ENCODE assay signal across 24 cellular contexts in genomic region chr9:104899759-104900247, GRCh38.
"Had no signal": no experiment of that assay in that cellular context is flagged by ENCODE, and none has a peak within 500 bp of the region (broad histone marks: within the 10 kb centered on the region; RNA-seq: fewer than 3 reads in every experiment).

No MANE protein-coding gene starts in this region.

- H3K36me3 ChIP-seq: breast epithelium, neural progenitor cell, WERI-Rb-1 had no signal

- H3K9me3 Mint-ChIP-seq: activated naive CD8-positive, alpha-beta T cell treated with anti-CD3 and anti-CD28 coated beads, Interleukin-2, amount 10 ng/mL, durations not matched to agents 7 days and 5 days; activated T-cell treated with anti-CD3 and anti-CD28 coated beads, Interleukin-2, amount 50 U/mL, for 24 hours; activated T-helper 17 cell treated with anti-CD3 and anti-CD28 coated beads, Interleukin-2, amount 50 U/mL, for 72 hours; central memory CD8-positive, alpha-beta T cell; naive thymus-derived CD8-positive, alpha-beta T cell; neural progenitor cell; stimulated activated naive CD8-positive, alpha-beta T cell treated with anti-CD3 and anti-CD28 coated beads, Interleukin-15, Interleukin-2, amounts not matched to agents 100 ng/mL and 50 ng/mL, for 24 hours had no signal

- H3K4me3 Mint-ChIP-seq: activated naive CD8-positive, alpha-beta T cell treated with anti-CD3 and anti-CD28 coated beads, Interleukin-2, amount 10 ng/mL, durations not matched to agents 7 days and 5 days; activated T-cell treated with anti-CD3 and anti-CD28 coated beads, Interleukin-2, amount 50 U/mL, for 24 hours; activated T-helper 17 cell treated with anti-CD3 and anti-CD28 coated beads, Interleukin-2, amount 50 U/mL, for 72 hours; central memory CD8-positive, alpha-beta T cell; naive thymus-derived CD8-positive, alpha-beta T cell; neural progenitor cell; stimulated activated naive CD8-positive, alpha-beta T cell treated with anti-CD3 and anti-CD28 coated beads, Interleukin-15, Interleukin-2, amounts not matched to agents 100 ng/mL and 50 ng/mL, for 24 hours had no signal

- DNase-seq: activated CD8-positive, alpha-beta memory T cell treated with anti-CD3 and anti-CD28 coated beads for 24 hours; activated CD8-positive, alpha-beta memory T cell treated with anti-CD3 and anti-CD28 coated beads, Interleukin-2, amount 50 U/mL, for 4 hours; activated naive CD8-positive, alpha-beta T cell treated with anti-CD3 and anti-CD28 coated beads, Interleukin-2, amount 10 ng/mL, durations not matched to agents 7 days and 5 days; activated T-cell treated with anti-CD3 and anti-CD28 coated beads, Interleukin-2, amount 50 U/mL, for 24 hours; amniotic stem cell; effector memory CD4-positive, alpha-beta T cell; esophagus squamous epithelium; gastrocnemius medialis; head of caudate nucleus; left cardiac atrium; lower lobe of right lung; naive thymus-derived CD8-positive, alpha-beta T cell; psoas muscle; stimulated activated CD4-positive, alpha-beta T cell treated with anti-CD3 and anti-CD28 coated beads, Interleukin-12 subunit alpha, Interleukin-12 subunit beta, amount 100 ng/mL, for 4 hours; stimulated activated CD4-positive, alpha-beta T cell treated with anti-CD3 and anti-CD28 coated beads, Interleukin-4, amount 100 ng/mL, for 4 hours; T-helper 1 cell; tibial artery; WERI-Rb-1 had no signal

- H3K27me3 Mint-ChIP-seq: activated T-cell treated with anti-CD3 and anti-CD28 coated beads, Interleukin-2, amount 50 U/mL, for 24 hours; activated T-helper 17 cell treated with anti-CD3 and anti-CD28 coated beads, Interleukin-2, amount 50 U/mL, for 72 hours; naive thymus-derived CD8-positive, alpha-beta T cell; stimulated activated naive CD8-positive, alpha-beta T cell treated with anti-CD3 and anti-CD28 coated beads, Interleukin-15, Interleukin-2, amounts not matched to agents 100 ng/mL and 50 ng/mL, for 24 hours had no signal

- H3K36me3 Mint-ChIP-seq: activated naive CD8-positive, alpha-beta T cell treated with anti-CD3 and anti-CD28 coated beads, Interleukin-2, amount 10 ng/mL, durations not matched to agents 7 days and 5 days had no signal

- H3K9me3 ChIP-seq: breast epithelium, esophagus squamous epithelium, gastrocnemius medialis, lower lobe of right lung, psoas muscle, right atrium auricular region, tibial artery had no signal

- H2AFZ ChIP-seq: neural progenitor cell had no signal

- H3K27ac ChIP-seq: breast epithelium, gastrocnemius medialis, lower lobe of right lung, neural progenitor cell, psoas muscle, right atrium auricular region, tibial artery, WERI-Rb-1 had no signal

- H3K27me3 ChIP-seq: breast epithelium, esophagus squamous epithelium, gastrocnemius medialis, neural progenitor cell, right atrium auricular region, tibial artery had no signal

- H3K4me3 ChIP-seq: breast epithelium, esophagus squamous epithelium, gastrocnemius medialis, lower lobe of right lung, neural progenitor cell, psoas muscle, right atrium auricular region, tibial artery had no signal

- H3K9ac ChIP-seq: neural progenitor cell had no signal

- H3K4me1 Mint-ChIP-seq: activated naive CD8-positive, alpha-beta T cell treated with anti-CD3 and anti-CD28 coated beads, Interleukin-2, amount 10 ng/mL, durations not matched to agents 7 days and 5 days; activated T-helper 17 cell treated with anti-CD3 and anti-CD28 coated beads, Interleukin-2, amount 50 U/mL, for 72 hours; central memory CD8-positive, alpha-beta T cell had no signal

- H3K27ac Mint-ChIP-seq: activated naive CD8-positive, alpha-beta T cell treated with anti-CD3 and anti-CD28 coated beads, Interleukin-2, amount 10 ng/mL, durations not matched to agents 7 days and 5 days; activated T-cell treated with anti-CD3 and anti-CD28 coated beads, Interleukin-2, amount 50 U/mL, for 24 hours; neural progenitor cell; stimulated activated naive CD8-positive, alpha-beta T cell treated with anti-CD3 and anti-CD28 coated beads, Interleukin-15, Interleukin-2, amounts not matched to agents 100 ng/mL and 50 ng/mL, for 24 hours had no signal

- H3K4me2 ChIP-seq: neural progenitor cell had no signal

- H3K4me1 ChIP-seq: breast epithelium had no signal

- ATAC-seq: activated T-helper 17 cell treated with anti-CD3 and anti-CD28 coated beads, Interleukin-2, amount 50 U/mL, for 72 hours; gastrocnemius medialis; lower lobe of right lung; naive thymus-derived CD8-positive, alpha-beta T cell; psoas muscle had no signal
